In the genomic region with DNA sequence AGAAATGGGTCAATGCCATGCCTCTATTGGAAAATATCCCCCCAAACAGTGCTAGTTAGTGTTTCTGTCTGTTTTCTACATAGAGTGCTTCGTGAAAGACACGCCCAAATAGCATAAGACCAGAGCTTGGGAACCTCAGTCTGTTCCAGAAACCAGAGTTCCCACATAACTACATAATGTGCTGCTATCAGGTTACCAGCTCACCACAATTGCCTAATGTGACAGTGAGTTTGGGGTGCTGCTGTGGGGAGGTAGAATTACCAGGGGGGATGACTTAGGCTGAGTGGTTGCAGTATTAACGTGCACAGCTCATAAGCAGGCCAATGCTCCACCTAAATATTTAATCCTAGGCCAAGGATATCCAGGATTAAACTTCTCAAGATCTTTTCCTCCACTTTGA, we compare ENCODE assay signal across 14 cellular contexts. TPM values are rescaled to one million over a fixed set of nuclear protein-coding genes. Genes with fewer than 3 reads are reported as not detected.
DNase-seq lines count a peak whose midpoint lies in the region; ATAC-seq lines count a peak whose summit lies in the region.
"Had no signal": no experiment of that assay in that cellular context is flagged by ENCODE, and none has a peak within 500 bp of the region (broad histone marks: within the 10 kb centered on the region; RNA-seq: fewer than 3 reads in every experiment).

No MANE protein-coding gene starts in this region.

- CTCF ChIA-PET in CD8-positive, alpha-beta memory T cell (lab: Charles Lee) = interaction anchor here (1.6 kb wide), 1 partner anchor 9 kb away, joined by 3 read pairs; no protein-coding TSS in a partner anchor

- H3K27ac ChIP-seq in Karpas-422 (ENCODE audit: low read length) = no peak overlapping the region
- H3K27ac ChIP-seq in CD8-positive, alpha-beta memory T cell (ENCODE audit: low read depth, low read length) = no peak overlapping the region
- H3K27ac ChIP-seq: dorsolateral prefrontal cortex had no signal

- POLR2A ChIA-PET in CD8-positive, alpha-beta memory T cell (lab: Charles Lee) = no interaction called here

- H3K27me3 ChIP-seq in Karpas-422 (ENCODE audit: low read length) = no peaks in the 10 kb centered on the region
- no peaks in the 10 kb centered on the region for H3K27me3 ChIP-seq in CD8-positive, alpha-beta memory T cell (ENCODE audit: insufficient read depth, low read length, poor library complexity, severe bottlenecking)
- H3K27me3 ChIP-seq: MG63 had no signal

- no peak overlapping the region for H2AFZ ChIP-seq in Karpas-422 (ENCODE audit: low read length)

- no peaks in the 10 kb centered on the region for H3K4me1 Mint-ChIP-seq in CD8-positive, alpha-beta memory T cell
- H3K4me1 Mint-ChIP-seq: activated CD4-positive, alpha-beta T cell treated with anti-CD3 and anti-CD28 coated beads, Interleukin-2, amount 10 ng/mL, durations not matched to agents 24 days and 14 days had no signal

- no peaks in the 10 kb centered on the region for H3K9me2 ChIP-seq in Karpas-422 (replicated peaks; ENCODE audit: insufficient read depth, low read length)

- H3K9me3 ChIP-seq in Karpas-422 (ENCODE audit: low read length) = no peaks in the 10 kb centered on the region
- no peaks in the 10 kb centered on the region for H3K9me3 ChIP-seq in CD8-positive, alpha-beta memory T cell (ENCODE audit: low read length)
- H3K9me3 ChIP-seq: MG63 had no signal

- no peak for ATAC-seq in HG03095 (IDR thresholded peaks at IDR 0.05; ENCODE audit: unreplicated experiment)

- H3K27me3 Mint-ChIP-seq in CD8-positive, alpha-beta memory T cell = peaks cover 18 to 47% of the 10 kb centered on the region in 2 donors

- no peak overlapping the region for H3K4me2 ChIP-seq in Karpas-422 (ENCODE audit: low read depth, low read length, poor library complexity, severe bottlenecking)

- no peaks in the 10 kb centered on the region for H4K20me1 ChIP-seq in Karpas-422 (ENCODE audit: insufficient read depth, low read depth, low read length)

- DNase-seq in A172 (ENCODE audit: low spot score) (peak; percentile 29), HCEC 1CT (peak; percentile 97), T1000 (lab: John Stamatoyannopoulos, UW) (peak; percentile 31), fibroblast of peridontal ligament (ENCODE audit: extremely low read depth) (peak; percentile 98), NCI-H1694 (lab: John Stamatoyannopoulos, UW) (no peak), Karpas-422 (no peak)
- no peak for DNase-seq in CD8-positive, alpha-beta memory T cell
- DNase-seq: activated CD4-positive, alpha-beta T cell treated with anti-CD3 and anti-CD28 coated beads, Interleukin-2, amount 10 ng/mL, durations not matched to agents 24 days and 14 days; activated T-cell treated with anti-CD3 and anti-CD28 coated beads, Interleukin-2, amount 50 U/mL, for 24 hours; DMS153; dorsolateral prefrontal cortex; MG63; T-helper 2 cell had no signal

- no peak overlapping the region for H3K4me3 ChIP-seq in Karpas-422 (ENCODE audit: low read length)
- H3K4me3 ChIP-seq in CD8-positive, alpha-beta memory T cell (ENCODE audit: low read length) = no peak overlapping the region
- H3K4me3 ChIP-seq: dorsolateral prefrontal cortex, MG63 had no signal

- no peaks in the 10 kb centered on the region for H3K36me3 ChIP-seq in Karpas-422 (ENCODE audit: insufficient read depth, low read length)
- no peaks in the 10 kb centered on the region for H3K36me3 ChIP-seq in CD8-positive, alpha-beta memory T cell (ENCODE audit: insufficient read depth, low read length)
- H3K36me3 ChIP-seq: MG63 had no signal

- no peaks in the 10 kb centered on the region for H3K36me3 Mint-ChIP-seq in CD8-positive, alpha-beta memory T cell

- H3K9ac ChIP-seq in Karpas-422 (ENCODE audit: low read length) = no peak overlapping the region

- H3K79me2 ChIP-seq in Karpas-422 (ENCODE audit: low read length) = no peaks in the 10 kb centered on the region

- H3K4me3 Mint-ChIP-seq in CD8-positive, alpha-beta memory T cell = no peak overlapping the region
- H3K4me3 Mint-ChIP-seq: activated CD4-positive, alpha-beta T cell treated with anti-CD3 and anti-CD28 coated beads, Interleukin-2, amount 10 ng/mL, durations not matched to agents 24 days and 14 days; activated T-cell treated with anti-CD3 and anti-CD28 coated beads, Interleukin-2, amount 50 U/mL, for 24 hours had no signal

- no peaks in the 10 kb centered on the region for H3K9me3 Mint-ChIP-seq in CD8-positive, alpha-beta memory T cell
- H3K9me3 Mint-ChIP-seq: activated CD4-positive, alpha-beta T cell treated with anti-CD3 and anti-CD28 coated beads, Interleukin-2, amount 10 ng/mL, durations not matched to agents 24 days and 14 days; activated T-cell treated with anti-CD3 and anti-CD28 coated beads, Interleukin-2, amount 50 U/mL, for 24 hours had no signal

- H3K4me1 ChIP-seq in Karpas-422 (ENCODE audit: low read length) = no peaks in the 10 kb centered on the region
- H3K4me1 ChIP-seq in CD8-positive, alpha-beta memory T cell (ENCODE audit: insufficient read depth, low read length) = no peaks in the 10 kb centered on the region

- H3K27ac Mint-ChIP-seq in CD8-positive, alpha-beta memory T cell = no peak overlapping the region
- H3K27ac Mint-ChIP-seq: activated CD4-positive, alpha-beta T cell treated with anti-CD3 and anti-CD28 coated beads, Interleukin-2, amount 10 ng/mL, durations not matched to agents 24 days and 14 days; activated T-cell treated with anti-CD3 and anti-CD28 coated beads, Interleukin-2, amount 50 U/mL, for 24 hours had no signal

RNA-seq across cellular contexts. Expression of gene DUT, which starts 39.2 kb away (rescaled TPM):
- total RNA-seq in A172 (2014; rRNA removed; shearing (Covaris generic)) = 125 and 148 TPM in 2 replicates
- 147 and 155 TPM in 2 replicates for total RNA-seq in Karpas-422 (2014; rRNA removed; shearing (Covaris generic); ENCODE audit: low replicate concordance)
- 100 to 1,000 TPM; 397 to 413 TPM for total RNA-seq in CD8-positive, alpha-beta memory T cell
- 136 TPM for polyA plus RNA-seq in CD8-positive, alpha-beta memory T cell

Comparison
In these comparisons a context has a peak if more than half of its experiments do, and no peak if none do; other contexts are left out.
1. DNase-seq: peak in A172 (single experiment), HCEC 1CT (single experiment), T1000 (single experiment) and fibroblast of peridontal ligament (single experiment); none in NCI-H1694 (single experiment), Karpas-422 (single experiment) and CD8-positive, alpha-beta memory T cell (0 of 5).